15 cellular contexts compared by ENCODE assay signal in the genomic region with DNA sequence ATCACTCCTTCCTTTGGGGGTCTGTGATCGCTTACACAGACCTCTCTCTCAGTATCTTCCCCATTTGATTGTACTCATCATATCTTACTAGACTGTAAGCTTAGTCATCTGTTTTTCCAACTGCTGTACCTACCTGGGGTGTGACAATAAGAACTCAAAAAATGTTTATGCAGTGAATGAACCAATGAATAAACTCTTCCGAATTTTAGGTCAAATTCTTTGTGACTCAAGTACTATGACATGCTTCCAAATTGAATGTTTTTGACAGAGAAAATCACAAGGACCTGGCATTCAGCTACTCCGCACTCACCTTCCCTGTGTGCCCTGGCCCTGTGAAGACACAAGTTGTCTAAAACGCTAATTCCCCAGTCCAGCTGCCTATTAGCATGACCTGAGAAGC. TPM values are rescaled to one million over a fixed set of nuclear protein-coding genes. Genes with fewer than 3 reads are reported as not detected.
DNase-seq lines count a peak whose midpoint lies in the region; ATAC-seq and TF ChIP-seq lines count a peak whose summit lies in the region.
"Had no signal": no experiment of that assay in that cellular context is flagged by ENCODE, and none has a peak within 500 bp of the region (broad histone marks: within the 10 kb centered on the region; RNA-seq: fewer than 3 reads in every experiment).

No MANE protein-coding gene starts in this region.

- no peak for TF ChIP-seq CTCF in MCF 10A (IDR thresholded peaks at IDR 0.05; ENCODE audit: unreplicated experiment)
- no peak for TF ChIP-seq CTCF in mammary epithelial cell (conservative IDR thresholded peaks at IDR 0.05 in 1 of 2, IDR thresholded peaks at IDR 0.05 in 1 of 2; ENCODE audit: extremely low read depth in 1 of 2, insufficient read depth in 1 of 2, low read depth in 1 of 2, low read length in 2 of 2)
- TF ChIP-seq CTCF in ascending aorta (IDR thresholded peaks at IDR 0.05), result no peak
- TF ChIP-seq CTCF in right atrium auricular region (IDR thresholded peaks at IDR 0.05), result no peak

- dilution Hi-C loops in mammary epithelial cell (cut with HindIII; ENCODE audit: low sequenced_read_pairs), result loop anchor here (5.0 kb wide), 1 partner anchor 60 kb away; no protein-coding TSS in a partner anchor

- DNase-seq in MCF 10A (ENCODE audit: unreplicated experiment), result no peak
- DNase-seq in mammary epithelial cell, result no peak
- DNase-seq in ascending aorta (ENCODE audit: low spot score in 2 of 2), result no peak
- no peak for DNase-seq in right atrium auricular region (ENCODE audit: low spot score)
- DNase-seq in stimulated activated CD4-positive, alpha-beta T cell treated with anti-CD3 and anti-CD28 coated beads, Interleukin-1b, Interleukin-23, amount 100 ng/mL, for 48 hours, result no peak
- no peak for DNase-seq in right cardiac atrium
- DNase-seq: NCI-H1105 treated with DMSO at 0.1 percent for 48 hours, NCI-H187 had no signal

- H3K27ac Mint-ChIP-seq in MCF 10A (ENCODE audit: low read depth, unreplicated experiment), result no peak overlapping the region

- no peak overlapping the region for H3K9ac ChIP-seq in mammary epithelial cell (ENCODE audit: insufficient read depth, low read length)
- H3K9ac ChIP-seq: KMS-11 had no signal

- H4K20me1 ChIP-seq in mammary epithelial cell (ENCODE audit: insufficient read depth, low read length), result no peaks in the 10 kb centered on the region

- CTCF ChIA-PET in MCF 10A (lab: Yijun Ruan, JAX), result interaction anchor here (1.0 kb wide), 1 partner anchor 53 kb away, joined by 3 read pairs; no protein-coding TSS in a partner anchor
- CTCF ChIA-PET in mammary epithelial cell (lab: Charles Lee; ENCODE audit: low non-redundant PET), result interaction anchor here (0.6 kb wide), 1 partner anchor 1165 kb away, joined by 4 read pairs; no protein-coding TSS in a partner anchor

- H3K4me1 ChIP-seq in mammary epithelial cell (ENCODE audit: insufficient read depth, low read length), result peaks cover 16% of the 10 kb centered on the region
- peaks cover 6 to 18% of the 10 kb centered on the region in 2 donors for H3K4me1 ChIP-seq in ascending aorta
- no peaks in the 10 kb centered on the region for H3K4me1 ChIP-seq in muscle layer of duodenum (ENCODE audit: control insufficient read depth in 1 of 2, insufficient read depth in 2 of 2, low read length in 2 of 2)
- no peaks in the 10 kb centered on the region for H3K4me1 ChIP-seq in right atrium auricular region
- H3K4me1 ChIP-seq in right cardiac atrium (ENCODE audit: control insufficient read depth, insufficient read depth, low read length), result no peaks in the 10 kb centered on the region

- peak overlapping the region; percentile 0 for H3K4me3 Mint-ChIP-seq in MCF 10A (ENCODE audit: unreplicated experiment)

- no peak overlapping the region for H3K27ac ChIP-seq in mammary epithelial cell (ENCODE audit: insufficient read depth, low read depth, low read length)
- H3K27ac ChIP-seq in ascending aorta, result peak overlapping the region; percentile 53 to 61
- H3K27ac ChIP-seq in muscle layer of duodenum (ENCODE audit: low read length), result peak overlapping the region; percentile 41
- H3K27ac ChIP-seq in right atrium auricular region, result no peak overlapping the region
- no peak overlapping the region for H3K27ac ChIP-seq in right cardiac atrium (ENCODE audit: low read length)
- H3K27ac ChIP-seq: 22Rv1, C4-2B, KMS-11, SK-N-MC had no signal

- in situ Hi-C loops in mammary epithelial cell (cut with MboI; ENCODE audit: low sequenced_read_pairs in 2 of 2), result no loop called here

- H3K27me3 Mint-ChIP-seq in MCF 10A (ENCODE audit: insufficient read depth, unreplicated experiment), result no peaks in the 10 kb centered on the region

- BruUV-seq in MCF 10A (replicated peaks; lab: Mats Ljungman, UMichigan) (no TSS peak), mammary epithelial cell (replicated peaks; lab: Mats Ljungman, UMichigan) (no TSS peak)

- no peaks in the 10 kb centered on the region for H3K79me2 ChIP-seq in mammary epithelial cell (ENCODE audit: insufficient read depth, low read length)

- H3K4me2 ChIP-seq in mammary epithelial cell (ENCODE audit: insufficient read depth, low read depth, low read length), result no peak overlapping the region
- H3K4me2 ChIP-seq: KMS-11 had no signal

- POLR2A ChIA-PET in MCF 10A (lab: Yijun Ruan, JAX), result no interaction called here

- no peak overlapping the region for H2AFZ ChIP-seq in mammary epithelial cell (ENCODE audit: low read depth, low read length)

- WGBS in mammary epithelial cell (ENCODE audit: low coverage, missing lambda C conversion rate), result 93% methylated on average over 4 of the region's 4 CpGs
- WGBS in right cardiac atrium, result 92% methylated on average over 4 of the region's 4 CpGs

- peaks cover 15% of the 10 kb centered on the region for H3K36me3 Mint-ChIP-seq in MCF 10A (ENCODE audit: insufficient read depth, unreplicated experiment)

- H3K4me3 ChIP-seq in mammary epithelial cell (replicated peaks in 1 of 3; ENCODE audit: insufficient read depth in 1 of 3, low read depth in 2 of 3, low read length in 3 of 3) (no peak overlapping the region), ascending aorta (no peak overlapping the region), muscle layer of duodenum (ENCODE audit: low read depth in 1 of 2, low read length in 2 of 2) (no peak overlapping the region), right atrium auricular region (no peak overlapping the region), right cardiac atrium (ENCODE audit: low read length) (no peak overlapping the region)
- H3K4me3 ChIP-seq: SK-N-MC had no signal

- H3K9me3 ChIP-seq in mammary epithelial cell (replicated peaks; ENCODE audit: insufficient read depth, low read length) (no peaks in the 10 kb centered on the region), ascending aorta (no peaks in the 10 kb centered on the region), muscle layer of duodenum (ENCODE audit: control insufficient read depth in 1 of 2, low read length in 2 of 2) (no peaks in the 10 kb centered on the region), right atrium auricular region (no peaks in the 10 kb centered on the region), right cardiac atrium (ENCODE audit: control insufficient read depth, low read length) (no peaks in the 10 kb centered on the region)

- no peaks in the 10 kb centered on the region for H3K27me3 ChIP-seq in mammary epithelial cell (ENCODE audit: insufficient read depth, low read length)
- no peaks in the 10 kb centered on the region for H3K27me3 ChIP-seq in ascending aorta
- H3K27me3 ChIP-seq in muscle layer of duodenum (ENCODE audit: low read depth, low read length), result no peaks in the 10 kb centered on the region
- no peaks in the 10 kb centered on the region for H3K27me3 ChIP-seq in right atrium auricular region
- H3K27me3 ChIP-seq in right cardiac atrium (ENCODE audit: control insufficient read depth, insufficient read depth), result no peaks in the 10 kb centered on the region

- H3K4me1 Mint-ChIP-seq in MCF 10A (ENCODE audit: insufficient read depth, unreplicated experiment), result peaks cover 6% of the 10 kb centered on the region

- H3K9me3 Mint-ChIP-seq in MCF 10A (ENCODE audit: unreplicated experiment), result no peaks in the 10 kb centered on the region

- ATAC-seq in right cardiac atrium, result no peak
- no peak for ATAC-seq in HG03175 (IDR thresholded peaks at IDR 0.05; ENCODE audit: unreplicated experiment)

- intact Hi-C loops in MCF 10A (cut with micrococcal nuclease) (no loop called here), mammary epithelial cell (cut with micrococcal nuclease) (no loop called here), ascending aorta (cut with DNase I) (no loop called here), right cardiac atrium (cut with DNase I) (no loop called here)

- H3K36me3 ChIP-seq in mammary epithelial cell (ENCODE audit: insufficient read depth, low read length) (no peaks in the 10 kb centered on the region), ascending aorta (no peaks in the 10 kb centered on the region), muscle layer of duodenum (ENCODE audit: control insufficient read depth in 1 of 2, insufficient read depth in 2 of 2, low read length in 2 of 2) (peaks cover 3 to 12% of the 10 kb centered on the region in 2 donors), right atrium auricular region (peaks cover 12% of the 10 kb centered on the region)

RNA-seq across cellular contexts. Expression of gene TMCO4, which starts 42.1 kb away (rescaled TPM):
- total RNA-seq in MCF 10A (2022) (19.0 and 20.5 TPM in 2 replicates), mammary epithelial cell (10 to 100 TPM in 1 of 2 donors, 1 to 10 TPM in 1; 5.7 to 16.2 TPM), ascending aorta (5.7 TPM), right atrium auricular region (10 to 100 TPM in 1 of 2 donors, 1 to 10 TPM in 1; 5.7 to 10.7 TPM), right cardiac atrium (10 to 100 TPM; 10.4 to 11.5 (median 11.0) TPM)
- polyA plus RNA-seq in mammary epithelial cell (4.5 TPM), right cardiac atrium (8.4 TPM)
- 3.3 TPM for polyA minus RNA-seq in mammary epithelial cell

RNA-seq across cellular contexts. Expression of gene RNF186, which starts 57.4 kb away (rescaled TPM):
- not detected in 2 replicates for total RNA-seq in MCF 10A (2022)
- total RNA-seq in mammary epithelial cell, result not detected
- polyA plus RNA-seq in mammary epithelial cell, result not detected
- not detected for polyA minus RNA-seq in mammary epithelial cell
- total RNA-seq in ascending aorta, result not detected
- total RNA-seq in right atrium auricular region, result not detected
- total RNA-seq in right cardiac atrium, result not detected
- not detected for polyA plus RNA-seq in right cardiac atrium
- total RNA-seq: G401 had no signal

Comparison
In these comparisons a context has a peak if more than half of its experiments do, and no peak if none do; other contexts are left out.
1. H3K27ac ChIP-seq: peak in ascending aorta (2 of 2) and muscle layer of duodenum (single experiment); none in mammary epithelial cell (single experiment), right atrium auricular region (0 of 2) and right cardiac atrium (single experiment).